17 cellular contexts compared by ENCODE assay signal in the genomic region with DNA sequence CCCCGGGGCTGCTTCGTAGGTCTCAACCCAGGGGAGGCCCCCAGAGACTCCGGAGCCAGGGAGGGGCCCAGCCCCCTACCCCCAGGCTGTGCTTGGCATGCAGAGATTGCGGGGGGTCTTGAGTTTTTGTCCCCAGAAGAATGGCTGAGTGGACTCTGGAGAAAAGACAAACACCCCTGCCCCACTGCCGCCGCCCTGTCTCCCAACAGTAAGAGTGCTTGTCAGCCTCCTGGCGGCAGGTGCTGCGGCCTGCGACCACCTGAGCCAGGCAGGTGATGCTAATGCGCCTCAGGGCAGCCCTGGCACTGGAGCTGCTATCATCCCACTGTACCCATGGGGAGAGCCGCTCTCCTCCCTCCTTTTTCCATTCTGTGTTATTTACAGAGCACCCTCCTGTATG. TPM values are rescaled to one million over a fixed set of nuclear protein-coding genes. Genes with fewer than 3 reads are reported as not detected.
DNase-seq lines count a peak whose midpoint lies in the region; ATAC-seq and TF ChIP-seq lines count a peak whose summit lies in the region.
"Had no signal": no experiment of that assay in that cellular context is flagged by ENCODE, and none has a peak within 500 bp of the region (broad histone marks: within the 10 kb centered on the region; RNA-seq: fewer than 3 reads in every experiment).

No MANE protein-coding gene starts in this region.

- peaks cover 19% of the 10 kb centered on the region for H3K4me1 Mint-ChIP-seq in T-helper 2 cell treated with Interferon-gamma antibody and Interleukin-4, amounts not matched to agents 5 μg/mL and 100 μg/mL, for 36 hours (ENCODE audit: low read depth)
- peaks cover 37% of the 10 kb centered on the region for H3K4me1 Mint-ChIP-seq in activated naive CD8-positive, alpha-beta T cell treated with anti-CD3 and anti-CD28 coated beads for 36 hours

- no peak overlapping the region for H4K5ac ChIP-seq in IMR-90 (ENCODE audit: low read depth, low read length)

- peaks cover 27% of the 10 kb centered on the region for H3K27me3 ChIP-seq in IMR-90 (ENCODE audit: control insufficient read depth, insufficient read depth, low read length)
- H3K27me3 ChIP-seq in trophoblast cell (ENCODE audit: insufficient read depth, low read length) = peaks cover 3% of the 10 kb centered on the region

- no peak overlapping the region for H2AFZ ChIP-seq in IMR-90 (replicated peaks; ENCODE audit: low read length, poor library complexity)
- H2AFZ ChIP-seq in trophoblast cell (ENCODE audit: insufficient read depth, low read length, poor library complexity) = no peak overlapping the region

- H3K4me1 ChIP-seq in IMR-90 (ENCODE audit: control insufficient read depth, insufficient read depth, low read length) (peaks cover 11% of the 10 kb centered on the region), trophoblast cell (ENCODE audit: control insufficient read depth in 1 of 2, insufficient read depth in 2 of 2, low read length in 2 of 2) (peaks cover 19 to 21% of the 10 kb centered on the region in 2 experiments)

- DNase-seq in T-helper 2 cell treated with Interferon-gamma antibody and Interleukin-4, amounts not matched to agents 5 μg/mL and 100 μg/mL, for 36 hours (ENCODE audit: low spot score) = no peak
- DNase-seq in T-helper 2 cell (no peak), IMR-90 (no peak), trophoblast cell (no peak), substantia nigra (lab: John Stamatoyannopoulos, UW) (no peak), COLO829 (ENCODE audit: low spot score) (no peak), NCI-H226 (no peak)
- no peak for DNase-seq in activated naive CD8-positive, alpha-beta T cell treated with anti-CD3 and anti-CD28 coated beads for 36 hours
- DNase-seq: activated CD4-positive, alpha-beta T cell treated with anti-CD3 and anti-CD28 coated beads, Interleukin-2, amount 50 U/mL, for 48 hours; activated gamma-delta T cell; cortex of kidney; erythroblast; KG1; NCI-H1105; occipital lobe; stimulated activated CD4-positive, alpha-beta T cell treated with anti-CD3 and anti-CD28 coated beads, Interleukin-4, amount 100 ng/mL, for 24 hours; upper lobe of right lung had no signal

- H3K4me3 ChIP-seq in IMR-90 (ENCODE audit: insufficient read depth, low read depth, low read length) (no peak overlapping the region), trophoblast cell (ENCODE audit: low read depth, low read length) (no peak overlapping the region)

- ATAC-seq in IMR-90 (ENCODE audit: low read depth) = no peak

- H2BK20ac ChIP-seq in IMR-90 (ENCODE audit: low read depth, low read length) = no peak overlapping the region

- H4K12ac ChIP-seq in trophoblast cell (ENCODE audit: low read depth, low read length) = no peak overlapping the region

- H3K9ac ChIP-seq in IMR-90 (ENCODE audit: low read depth, low read length) (no peak overlapping the region), trophoblast cell (ENCODE audit: low read length) (no peak overlapping the region)

- TF ChIP-seq CTCF in IMR-90 (conservative IDR thresholded peaks at IDR 0.05; ENCODE audit: low read depth, low read length) = no peak

- H2AK9ac ChIP-seq in IMR-90 (replicated peaks; ENCODE audit: low read depth, low read length, poor library complexity) = peak overlapping the region; percentile 89

- H2BK120ac ChIP-seq in IMR-90 (ENCODE audit: low read depth, low read length) = no peak overlapping the region
- peak overlapping the region; percentile 37 for H2BK120ac ChIP-seq in trophoblast cell (ENCODE audit: insufficient read depth, low read length, poor library complexity)

- POLR2A ChIA-PET in IMR-90 (lab: Charles Lee; ENCODE audit: unreplicated experiment) = no interaction called here

- H4K8ac ChIP-seq in IMR-90 (ENCODE audit: low read depth in 2 of 2, low read length in 2 of 2) (no peak overlapping the region), trophoblast cell (ENCODE audit: low read depth, low read length) (peak overlapping the region; percentile 27)

- intact Hi-C loops in IMR-90 (cut with micrococcal nuclease) = no loop called here

- H3K4ac ChIP-seq in IMR-90 (ENCODE audit: low read depth, low read length) = no peak overlapping the region
- no peak overlapping the region for H3K4ac ChIP-seq in trophoblast cell (ENCODE audit: low read depth, low read length)

- no peaks in the 10 kb centered on the region for H3K9me3 Mint-ChIP-seq in T-helper 2 cell treated with Interferon-gamma antibody and Interleukin-4, amounts not matched to agents 5 μg/mL and 100 μg/mL, for 36 hours
- peaks cover 2% of the 10 kb centered on the region for H3K9me3 Mint-ChIP-seq in activated naive CD8-positive, alpha-beta T cell treated with anti-CD3 and anti-CD28 coated beads for 36 hours

- peaks cover 2% of the 10 kb centered on the region; the same call in 1 of the 2 replicates for H3K9me1 ChIP-seq in IMR-90 (ENCODE audit: insufficient read depth, low read length)

- H3K36me3 Mint-ChIP-seq in T-helper 2 cell treated with Interferon-gamma antibody and Interleukin-4, amounts not matched to agents 5 μg/mL and 100 μg/mL, for 36 hours (ENCODE audit: low read depth) = peaks cover 12% of the 10 kb centered on the region
- H3K36me3 Mint-ChIP-seq in activated naive CD8-positive, alpha-beta T cell treated with anti-CD3 and anti-CD28 coated beads for 36 hours = peaks cover 6% of the 10 kb centered on the region

- TF ChIP-seq POLR2A in IMR-90 (IDR thresholded peaks at IDR 0.05; ENCODE audit: low read depth, low read length) = no peak

- H3K4me3 Mint-ChIP-seq in T-helper 2 cell treated with Interferon-gamma antibody and Interleukin-4, amounts not matched to agents 5 μg/mL and 100 μg/mL, for 36 hours = peak overlapping the region; percentile 56
- peak overlapping the region; percentile 57 for H3K4me3 Mint-ChIP-seq in activated naive CD8-positive, alpha-beta T cell treated with anti-CD3 and anti-CD28 coated beads for 36 hours

- H2BK15ac ChIP-seq in IMR-90 (ENCODE audit: low read depth, low read length) = no peak overlapping the region

- BruUV-seq in IMR-90 (replicated peaks; lab: Mats Ljungman, UMichigan) = no TSS peak

- 91% methylated on average over 4 of the region's 11 CpGs; no CpG with 5 or more reads in 1 of the 2 experiments for WGBS in IMR-90 (ENCODE audit: extremely low coverage in 2 of 2, insufficient read length in 1 of 2), 2 experiments
- no CpG with 5 or more reads among the region's 11 CpGs for WGBS in trophoblast cell (ENCODE audit: extremely low coverage, insufficient coverage, insufficient read length)

- H3K27ac ChIP-seq in IMR-90 (ENCODE audit: insufficient read depth, low read length) (no peak overlapping the region), trophoblast cell (ENCODE audit: low read depth, low read length) (no peak overlapping the region), substantia nigra (ENCODE audit: low read depth, low read length, poor library complexity, severe bottlenecking) (no peak overlapping the region)

- H3K4me2 ChIP-seq in IMR-90 (ENCODE audit: low read depth, low read length) (no peak overlapping the region), trophoblast cell (ENCODE audit: low read length) (no peak overlapping the region)

- H2AK5ac ChIP-seq in IMR-90 (ENCODE audit: low read depth, low read length) = no peak overlapping the region
- H2AK5ac ChIP-seq in trophoblast cell (ENCODE audit: low read length) = no peak overlapping the region

- in situ Hi-C loops in IMR-90 (cut with MboI; ENCODE audit: low sequenced_read_pairs) = no loop called here

- no peak overlapping the region for H2BK12ac ChIP-seq in trophoblast cell (ENCODE audit: low read length)

- H3K79me2 ChIP-seq in trophoblast cell (ENCODE audit: control insufficient read depth, insufficient read depth, low read length, poor library complexity) = no peaks in the 10 kb centered on the region

- H3K27ac Mint-ChIP-seq in T-helper 2 cell treated with Interferon-gamma antibody and Interleukin-4, amounts not matched to agents 5 μg/mL and 100 μg/mL, for 36 hours = no peak overlapping the region
- H3K27ac Mint-ChIP-seq in activated naive CD8-positive, alpha-beta T cell treated with anti-CD3 and anti-CD28 coated beads for 36 hours = no peak overlapping the region

- peaks cover 5% of the 10 kb centered on the region; the same call in 1 of the 2 replicates for H4K20me1 ChIP-seq in IMR-90 (ENCODE audit: insufficient read depth, low read length)

- CTCF ChIA-PET in IMR-90 (lab: Yijun Ruan, JAX) = no interaction called here

- no peak overlapping the region for H2BK5ac ChIP-seq in IMR-90 (ENCODE audit: low read depth, low read length, poor library complexity, severe bottlenecking)
- no peak overlapping the region for H2BK5ac ChIP-seq in trophoblast cell (ENCODE audit: low read depth, low read length, poor library complexity)

- no peak for TF ChIP-seq RAD21 in IMR-90 (IDR thresholded peaks at IDR 0.05; ENCODE audit: low read length)

- no peak overlapping the region for H3K14ac ChIP-seq in IMR-90 (replicated peaks; ENCODE audit: low read depth, low read length)
- H3K14ac ChIP-seq in trophoblast cell (ENCODE audit: low read length) = no peak overlapping the region

- H3K27me3 Mint-ChIP-seq in T-helper 2 cell treated with Interferon-gamma antibody and Interleukin-4, amounts not matched to agents 5 μg/mL and 100 μg/mL, for 36 hours (ENCODE audit: low read depth) = peaks cover 29% of the 10 kb centered on the region
- H3K27me3 Mint-ChIP-seq in activated naive CD8-positive, alpha-beta T cell treated with anti-CD3 and anti-CD28 coated beads for 36 hours = peaks cover 33% of the 10 kb centered on the region

- H3K36me3 ChIP-seq in IMR-90 (ENCODE audit: control insufficient read depth, insufficient read depth, low read length) = peaks cover 22% of the 10 kb centered on the region
- H3K36me3 ChIP-seq in trophoblast cell (ENCODE audit: control insufficient read depth in 1 of 2, insufficient read depth in 2 of 2, low read length in 2 of 2) = peaks cover 22% of the 10 kb centered on the region in 2 experiments

- no peaks in the 10 kb centered on the region for H3K9me3 ChIP-seq in IMR-90 (ENCODE audit: control insufficient read depth, insufficient read depth, low read length)
- H3K9me3 ChIP-seq in trophoblast cell (ENCODE audit: insufficient read depth, low read depth, low read length) = peaks cover 7% of the 10 kb centered on the region
- H3K9me3 ChIP-seq: upper lobe of right lung had no signal

- dilution Hi-C loops in IMR-90 (cut with HindIII; ENCODE audit: low sequenced_read_pairs, unreplicated experiment) = no loop called here

- H3K23ac ChIP-seq in IMR-90 (ENCODE audit: low read depth, low read length) = no peak overlapping the region
- no peak overlapping the region for H3K23ac ChIP-seq in trophoblast cell (ENCODE audit: low read length)

- no peak overlapping the region for H4K91ac ChIP-seq in IMR-90 (ENCODE audit: insufficient read depth, low read depth, low read length)
- H4K91ac ChIP-seq in trophoblast cell (ENCODE audit: low read depth, low read length) = peak overlapping the region; percentile 56

- no peak overlapping the region for H3K56ac ChIP-seq in IMR-90 (ENCODE audit: extremely low read depth, insufficient read depth, low read length)

- H3K18ac ChIP-seq in IMR-90 (ENCODE audit: low read depth, low read length) = no peak overlapping the region
- H3K18ac ChIP-seq in trophoblast cell (ENCODE audit: low read length) = peak overlapping the region; percentile 15

- H3K79me1 ChIP-seq in IMR-90 (ENCODE audit: low read depth in 1 of 2, low read length in 2 of 2) (no peaks in the 10 kb centered on the region), trophoblast cell (ENCODE audit: low read length) (peaks cover 17% of the 10 kb centered on the region)

RNA-seq across cellular contexts. Expression of a gene that starts 2.7 kb away (rescaled TPM):
- not detected in 2 replicates for total RNA-seq in IMR-90 (2012; rRNA removed)
- polyA plus RNA-seq in IMR-90 (2012; rRNA removed) = 0.09 TPM in 1 of 2 replicates, not detected in the other
- 0.12 TPM in 1 of 2 replicates, not detected in the other for polyA plus RNA-seq in IMR-90 (2012; cell fraction: cytosol; rRNA removed)
- polyA plus RNA-seq in IMR-90 (2012; cell fraction: nucleus; rRNA removed; ENCODE audit: low replicate concordance) = 0.71 and 1.6 TPM in 2 replicates
- not detected for total RNA-seq in activated naive CD8-positive, alpha-beta T cell treated with anti-CD3 and anti-CD28 coated beads for 36 hours
- polyA plus RNA-seq in trophoblast cell (2013) = 0.44 and 0.49 TPM in 2 replicates
- total RNA-seq: occipital lobe, upper lobe of right lung had no signal

RNA-seq across cellular contexts. Expression of a gene that starts 15.2 kb away (rescaled TPM):
- 65.6 and 90.5 TPM in 2 replicates for total RNA-seq in IMR-90 (2012; rRNA removed)
- 169 and 228 TPM in 2 replicates for polyA plus RNA-seq in IMR-90 (2012; rRNA removed)
- 205 and 351 TPM in 2 replicates for polyA plus RNA-seq in IMR-90 (2012; cell fraction: cytosol; rRNA removed)
- 119 and 281 TPM in 2 replicates for polyA plus RNA-seq in IMR-90 (2012; cell fraction: nucleus; rRNA removed; ENCODE audit: low replicate concordance)
- 100 to 1,000 TPM; 197 to 204 TPM for total RNA-seq in activated naive CD8-positive, alpha-beta T cell treated with anti-CD3 and anti-CD28 coated beads for 36 hours
- polyA plus RNA-seq in trophoblast cell (2013) = 218 TPM in 2 replicates

RNA-seq across cellular contexts. Expression of a gene that starts 27.2 kb away (rescaled TPM):
- total RNA-seq in IMR-90 (2012; rRNA removed) = 17.2 and 18.3 TPM in 2 replicates
- 28.4 and 33.1 TPM in 2 replicates for polyA plus RNA-seq in IMR-90 (2012; rRNA removed)
- 28.1 and 45.4 TPM in 2 replicates for polyA plus RNA-seq in IMR-90 (2012; cell fraction: cytosol; rRNA removed)
- 63.8 and 197 TPM in 2 replicates for polyA plus RNA-seq in IMR-90 (2012; cell fraction: nucleus; rRNA removed; ENCODE audit: low replicate concordance)
- total RNA-seq in activated naive CD8-positive, alpha-beta T cell treated with anti-CD3 and anti-CD28 coated beads for 36 hours = 10 to 100 TPM; 53.3 to 56.6 TPM
- 102 and 109 TPM in 2 replicates for polyA plus RNA-seq in trophoblast cell (2013)

RNA-seq across cellular contexts. Expression of a gene that starts 50.6 kb away (rescaled TPM):
- total RNA-seq in IMR-90 (2012; rRNA removed) = not detected in 2 replicates
- polyA plus RNA-seq in IMR-90 (2012; rRNA removed) = 0.21 and 0.34 TPM in 2 replicates
- polyA plus RNA-seq in IMR-90 (2012; cell fraction: cytosol; rRNA removed) = 0.19 and 0.21 TPM in 2 replicates
- polyA plus RNA-seq in IMR-90 (2012; cell fraction: nucleus; rRNA removed; ENCODE audit: low replicate concordance) = 0.11 and 0.23 TPM in 2 replicates
- 1 to 10 TPM; 2.0 to 2.2 TPM for total RNA-seq in activated naive CD8-positive, alpha-beta T cell treated with anti-CD3 and anti-CD28 coated beads for 36 hours
- 0.27 and 0.31 TPM in 2 replicates for polyA plus RNA-seq in trophoblast cell (2013)
